ENCODE assay signal across 8 cellular contexts in the genomic region with DNA sequence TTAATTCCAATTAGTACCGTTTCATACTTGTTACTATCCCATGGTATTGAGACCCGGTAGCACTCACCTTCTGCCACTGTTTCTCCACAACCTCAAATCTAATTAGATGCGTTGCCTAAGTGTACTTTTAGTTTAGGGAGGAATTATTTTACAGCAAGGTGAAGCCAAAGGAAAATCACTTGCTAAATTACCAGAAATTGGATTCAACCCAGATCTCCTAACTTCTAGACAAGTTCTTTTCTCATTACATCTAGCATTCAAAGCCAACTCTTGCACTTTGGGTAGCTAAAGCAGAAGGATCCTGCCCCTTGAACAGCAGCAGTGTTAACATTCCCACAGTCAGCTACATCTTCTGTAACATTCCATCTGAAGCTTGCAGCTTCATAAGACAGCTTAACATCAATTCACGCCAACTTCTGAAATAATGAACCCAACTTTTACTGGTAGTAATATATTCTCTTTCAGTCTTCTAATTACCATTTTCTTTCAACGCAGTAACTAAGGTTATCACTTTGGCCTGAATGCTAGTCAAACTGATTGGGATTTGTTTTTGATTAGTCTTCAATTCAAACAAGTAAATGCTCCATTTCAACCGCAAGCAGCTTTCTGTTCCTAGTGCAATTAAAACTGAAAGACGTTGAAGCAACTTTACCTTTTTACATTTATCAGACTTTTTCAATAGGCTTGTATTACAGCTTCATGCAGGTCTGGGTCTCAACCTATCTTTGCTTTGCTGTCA. TPM values are rescaled to one million over a fixed set of nuclear protein-coding genes. Genes with fewer than 3 reads are reported as not detected.
DNase-seq lines count a peak whose midpoint lies in the region; ATAC-seq and TF ChIP-seq lines count a peak whose summit lies in the region.

No MANE protein-coding gene starts in this region.

- H3K4me1 ChIP-seq in ascending aorta (peaks cover 6 to 12% of the 10 kb centered on the region in 2 donors), left lung (peaks cover 0 to 38% of the 10 kb centered on the region in 2 donors), transverse colon (peaks cover 2 to 29% (median 24%) of the 10 kb centered on the region in 4 donors)

- H3K27ac ChIP-seq in ascending aorta (peak overlapping the region; percentile 98 to 99), left lung (peak overlapping the region; percentile 95 to 98), transverse colon (peak overlapping the region; percentile 96 to 98 (median 97))

- H3K36me3 ChIP-seq in ascending aorta: peaks cover 0 to 34% of the 10 kb centered on the region in 2 donors
- H3K36me3 ChIP-seq in left lung: peaks cover 0 to 35% of the 10 kb centered on the region in 2 donors
- peaks cover 0 to 28% (median 3%) of the 10 kb centered on the region in 4 donors for H3K36me3 ChIP-seq in transverse colon

- ATAC-seq in left lung (peak; percentile 4), HG03442 (IDR thresholded peaks at IDR 0.05; ENCODE audit: unreplicated experiment) (no peak)

- TF ChIP-seq CTCF in ascending aorta (IDR thresholded peaks at IDR 0.05): no peak
- no peak for TF ChIP-seq CTCF in left lung (IDR thresholded peaks at IDR 0.05)
- no peak for TF ChIP-seq CTCF in transverse colon (IDR thresholded peaks at IDR 0.05)

- intact Hi-C loops in ascending aorta (cut with DNase I): loop anchor here (1.0 to 10.0 kb wide), 6 partner anchors 8 to 605 kb away; partner anchors contain the start of genes ABRAXAS1, COQ2 and THAP9
- intact Hi-C loops in left lung (cut with DNase I): no loop called here
- intact Hi-C loops in transverse colon (cut with DNase I; ENCODE audit: low total_unique reads): loop anchor here (10.0 kb wide), 1 partner anchor 143 kb away; the partner anchor contains the start of gene COPS4

- H3K4me3 ChIP-seq in ascending aorta (peak overlapping the region; percentile 87 to 91), left lung (peak overlapping the region; percentile 68 to 72), transverse colon (peak overlapping the region in 3 of 4 donors; percentile 71 to 76 (median 75))

- TF ChIP-seq EP300 in transverse colon (IDR thresholded peaks at IDR 0.05; ENCODE audit: low read depth): no peak

- no peaks in the 10 kb centered on the region for H3K9me3 ChIP-seq in ascending aorta
- H3K9me3 ChIP-seq in left lung: no peaks in the 10 kb centered on the region
- H3K9me3 ChIP-seq in transverse colon: no peaks in the 10 kb centered on the region

- no peaks in the 10 kb centered on the region for H3K27me3 ChIP-seq in ascending aorta
- H3K27me3 ChIP-seq in left lung: no peaks in the 10 kb centered on the region
- H3K27me3 ChIP-seq in transverse colon: no peaks in the 10 kb centered on the region

- 23 to 28% methylated on average over 7 of the region's 7 CpGs for WGBS in transverse colon (ENCODE audit: low coverage in 1 of 2), 2 donors

- DNase-seq in EL: peak; percentile 37
- DNase-seq in HT-29 (ENCODE audit: low spot score): peak; percentile 63
- DNase-seq in ascending aorta (ENCODE audit: low spot score in 2 of 2): no peak
- no peak for DNase-seq in left lung
- no peak for DNase-seq in transverse colon
- no peak for DNase-seq in NK-92 treated with Interleukin-12 subunit alpha and Interleukin-12 subunit beta, amount 100 ng/mL, for 24 hours (lab: John Stamatoyannopoulos, UW)
- no peak for DNase-seq in NOMO-1 (lab: John Stamatoyannopoulos, UW; ENCODE audit: unreplicated experiment in 2 of 2)

- in situ Hi-C loops in transverse colon (cut with MboI; ENCODE audit: low pct_ligation_motif_present in 1 of 4, low pct_unique_long_range_greater_than_20kb in 1 of 4, low sequenced_read_pairs in 3 of 4): loop anchor here in 3 of 4 donors (10.0 to 25.0 kb wide), 3 partner anchors 123 to 395 kb away; partner anchors contain the start of genes COQ2 (in 2 of the 3), COPS4 (in 1 of the 3) and LIN54 (in 1 of the 3)

- no peak for TF ChIP-seq POLR2A in transverse colon (IDR thresholded peaks at IDR 0.05)

RNA-seq across cellular contexts. Expression of gene SEC31A, which starts 0.9 kb away (rescaled TPM):
- 60.6 and 68.9 TPM in 2 replicates for total RNA-seq in HT-29 (2014; rRNA removed; shearing (Covaris generic))
- total RNA-seq in ascending aorta (100 TPM), left lung (100 to 1,000 TPM; 224 to 278 TPM), transverse colon (100 to 1,000 TPM; 144 to 214 (median 163) TPM)

RNA-seq across cellular contexts. Expression of gene THAP9, which starts 8.6 kb away (rescaled TPM):
- 3.3 and 3.4 TPM in 2 replicates for total RNA-seq in HT-29 (2014; rRNA removed; shearing (Covaris generic))
- total RNA-seq in ascending aorta: 0.32 TPM
- total RNA-seq in left lung: 1 to 10 TPM; 2.1 to 3.5 TPM
- 1 to 10 TPM; 3.7 to 7.3 (median 5.6) TPM for total RNA-seq in transverse colon

Comparison
In these comparisons a context has a peak if more than half of its experiments do, and no peak if none do; other contexts are left out.
1. DNase-seq: peak in EL (single experiment) and HT-29 (single experiment); none in ascending aorta (0 of 2), left lung (0 of 2), transverse colon (single experiment), NK-92 treated with Interleukin-12 subunit alpha and Interleukin-12 subunit beta, amount 100 ng/mL, for 24 hours (single experiment) and NOMO-1 (0 of 2).
2. intact Hi-C loops: an anchor here in ascending aorta (1.0 to 10.0 kb wide) and transverse colon (10.0 kb wide); none called in left lung.
3. Peak in every context shown above with its lines, with median percentiles within 50 percentile points of each other: H3K27ac ChIP-seq and H3K4me3 ChIP-seq.